Comparison of ENCODE assay signal across 30 cellular contexts in genomic region chr20:61795669-61796630, GRCh38.
"Had no signal": no experiment of that assay in that cellular context is flagged by ENCODE, and none has a peak within 500 bp of the region (broad histone marks: within the 10 kb centered on the region; RNA-seq: fewer than 3 reads in every experiment).

No MANE protein-coding gene starts in this region.

- H3K4me3 Mint-ChIP-seq: activated B cell treated with CpG ODN at 0.5 μM for 24 hours; activated CD4-positive, alpha-beta T cell treated with anti-CD3 and anti-CD28 coated beads, Interleukin-2, amount 10 ng/mL, durations not matched to agents 24 days and 14 days; activated CD8-positive, alpha-beta memory T cell treated with anti-CD3 and anti-CD28 coated beads, Interleukin-2, amount 10 ng/mL, durations not matched to agents 7 days and 5 days; activated naive CD8-positive, alpha-beta T cell treated with anti-CD3 and anti-CD28 coated beads, Interleukin-2, amount 50 U/mL, for 24 hours; activated T-cell treated with anti-CD3 and anti-CD28 coated beads, Interleukin-2, amount 50 U/mL, for 24 hours; activated T-helper 1 cell treated with anti-CD3 and anti-CD28 coated beads, Interleukin-12 subunit alpha, Interleukin-12 subunit beta, Interleukin-2, Interleukin-4 antibody, amounts not matched to agents 30 ng/mL and 10 ng/mL and 1 ng/mL, durations not matched to agents 14 hours and 24 hours and 36 hours had no signal

- H3K27ac ChIP-seq: ascending aorta, body of pancreas, Peyer's patch, RWPE1 had no signal

- H3K36me3 ChIP-seq: ascending aorta, Peyer's patch had no signal

- ATAC-seq: activated CD8-positive, alpha-beta memory T cell treated with anti-CD3 and anti-CD28 coated beads, Interleukin-2, amount 10 ng/mL, durations not matched to agents 7 days and 5 days; activated naive CD4-positive, alpha-beta T cell treated with anti-CD3 and anti-CD28 coated beads, Interleukin-2, amount 50 U/mL, for 72 hours; activated naive CD8-positive, alpha-beta T cell treated with anti-CD3 and anti-CD28 coated beads, Interleukin-2, amount 50 U/mL, for 24 hours; body of pancreas had no signal

- FAIRE-seq: TTC549 had no signal

- H3K4me1 ChIP-seq: ascending aorta, body of pancreas, Peyer's patch had no signal

- H3K9me3 Mint-ChIP-seq: activated B cell treated with CpG ODN at 0.5 μM for 24 hours; activated T-cell treated with anti-CD3 and anti-CD28 coated beads, Interleukin-2, amount 50 U/mL, for 24 hours; activated T-helper 1 cell treated with anti-CD3 and anti-CD28 coated beads, Interleukin-12 subunit alpha, Interleukin-12 subunit beta, Interleukin-2, Interleukin-4 antibody, amounts not matched to agents 30 ng/mL and 10 ng/mL and 1 ng/mL, durations not matched to agents 14 hours and 24 hours and 36 hours had no signal

- H3K27me3 Mint-ChIP-seq: activated B cell treated with CpG ODN at 0.5 μM for 24 hours; activated CD4-positive, alpha-beta T cell treated with anti-CD3 and anti-CD28 coated beads, Interleukin-2, amount 10 ng/mL, durations not matched to agents 24 days and 14 days; activated CD8-positive, alpha-beta memory T cell treated with anti-CD3 and anti-CD28 coated beads, Interleukin-2, amount 10 ng/mL, durations not matched to agents 7 days and 5 days; activated naive CD8-positive, alpha-beta T cell treated with anti-CD3 and anti-CD28 coated beads, Interleukin-2, amount 50 U/mL, for 24 hours; activated T-cell treated with anti-CD3 and anti-CD28 coated beads, Interleukin-2, amount 50 U/mL, for 24 hours had no signal

- H3K4me3 ChIP-seq: ascending aorta, body of pancreas, Peyer's patch had no signal

- DNase-seq: activated B cell treated with CpG ODN at 0.5 μM for 24 hours; activated CD4-positive, alpha-beta T cell treated with anti-CD3 and anti-CD28 coated beads for 1 hour; activated CD4-positive, alpha-beta T cell treated with anti-CD3 and anti-CD28 coated beads, Interleukin-2, amount 10 ng/mL, durations not matched to agents 24 days and 14 days; activated CD4-positive, alpha-beta T cell treated with anti-CD3 and anti-CD28 coated beads, Interleukin-2, amount 50 U/mL, for 48 hours; activated CD8-positive, alpha-beta memory T cell treated with anti-CD3 and anti-CD28 coated beads, Interleukin-2, amount 10 ng/mL, durations not matched to agents 7 days and 5 days; activated effector memory CD4-positive, alpha-beta T cell treated with Interleukin-2 at 50 U/mL for 16 hours; activated naive CD4-positive, alpha-beta T cell treated with Interleukin-2 at 50 U/mL for 16 hours; activated naive CD8-positive, alpha-beta T cell treated with anti-CD3 and anti-CD28 coated beads, Interleukin-2, amount 50 U/mL, for 24 hours; activated T-cell treated with anti-CD3 and anti-CD28 coated beads, Interleukin-2, amount 50 U/mL, for 24 hours; amniotic stem cell; body of pancreas; cerebellar nuclear complex; Kasumi-1; NCI-H1105 treated with DMSO at 0.1 percent for 48 hours; NCI-H1436 treated with DMSO at 0.1 percent for 48 hours; NCI-H187; NCI-H2081; NCI-H510A treated with DMSO at 0.1 percent for 48 hours; NCI-H69; NK-92 treated with Interleukin-12 subunit alpha and Interleukin-12 subunit beta, amount 100 ng/mL, for 24 hours; OCI-M1; Peyer's patch; SHP77 treated with DMSO at 0.1 percent for 48 hours; T-helper 2 cell; T1000 had no signal

- H3K27me3 ChIP-seq: ascending aorta, body of pancreas, Peyer's patch had no signal

- H3K9me3 ChIP-seq: ascending aorta, body of pancreas, Peyer's patch had no signal

- H3K27ac Mint-ChIP-seq: activated B cell treated with CpG ODN at 0.5 μM for 24 hours; activated CD4-positive, alpha-beta T cell treated with anti-CD3 and anti-CD28 coated beads, Interleukin-2, amount 10 ng/mL, durations not matched to agents 24 days and 14 days; activated CD8-positive, alpha-beta memory T cell treated with anti-CD3 and anti-CD28 coated beads, Interleukin-2, amount 10 ng/mL, durations not matched to agents 7 days and 5 days; activated naive CD4-positive, alpha-beta T cell treated with anti-CD3 and anti-CD28 coated beads, Interleukin-2, amount 50 U/mL, for 72 hours; activated naive CD8-positive, alpha-beta T cell treated with anti-CD3 and anti-CD28 coated beads, Interleukin-2, amount 50 U/mL, for 24 hours; activated T-cell treated with anti-CD3 and anti-CD28 coated beads, Interleukin-2, amount 50 U/mL, for 24 hours; activated T-helper 1 cell treated with anti-CD3 and anti-CD28 coated beads, Interleukin-12 subunit alpha, Interleukin-12 subunit beta, Interleukin-2, Interleukin-4 antibody, amounts not matched to agents 30 ng/mL and 10 ng/mL and 1 ng/mL, durations not matched to agents 14 hours and 24 hours and 36 hours had no signal

- H3K36me3 Mint-ChIP-seq: activated CD8-positive, alpha-beta memory T cell treated with anti-CD3 and anti-CD28 coated beads, Interleukin-2, amount 10 ng/mL, durations not matched to agents 7 days and 5 days; activated naive CD4-positive, alpha-beta T cell treated with anti-CD3 and anti-CD28 coated beads, Interleukin-2, amount 50 U/mL, for 72 hours had no signal

- H3K4me1 Mint-ChIP-seq: activated B cell treated with CpG ODN at 0.5 μM for 24 hours; activated CD4-positive, alpha-beta T cell treated with anti-CD3 and anti-CD28 coated beads, Interleukin-2, amount 10 ng/mL, durations not matched to agents 24 days and 14 days; activated CD8-positive, alpha-beta memory T cell treated with anti-CD3 and anti-CD28 coated beads, Interleukin-2, amount 10 ng/mL, durations not matched to agents 7 days and 5 days; activated naive CD8-positive, alpha-beta T cell treated with anti-CD3 and anti-CD28 coated beads, Interleukin-2, amount 50 U/mL, for 24 hours had no signal
